Comparison of ENCODE assay signal across 26 cellular contexts in genomic region chr3:174341014-174341413, GRCh38.
"Had no signal": no experiment of that assay in that cellular context is flagged by ENCODE, and none has a peak within 500 bp of the region (broad histone marks: within the 10 kb centered on the region; RNA-seq: fewer than 3 reads in every experiment).

No MANE protein-coding gene starts in this region.

- H3K27ac ChIP-seq: ascending aorta, breast epithelium, cardiac muscle cell, colonic mucosa, epithelial cell of prostate, esophagus squamous epithelium had no signal

- ATAC-seq: activated CD4-positive, alpha-beta T cell treated with anti-CD3 and anti-CD28 coated beads for 36 hours; activated CD8-positive, alpha-beta memory T cell treated with anti-CD3 and anti-CD28 coated beads, Interleukin-2, amount 10 ng/mL, durations not matched to agents 7 days and 5 days; activated CD8-positive, alpha-beta T cell treated with anti-CD3 and anti-CD28 coated beads, Interleukin-2, amount 10 ng/mL, durations not matched to agents 7 days and 5 days; T-helper 17 cell had no signal

- H3K4me1 ChIP-seq: ascending aorta, breast epithelium, colonic mucosa, esophagus squamous epithelium had no signal

- H3K36me3 ChIP-seq: ascending aorta, breast epithelium, cardiac muscle cell, colonic mucosa, esophagus squamous epithelium had no signal

- H3K27me3 ChIP-seq: ascending aorta, breast epithelium, cardiac muscle cell, colonic mucosa, esophagus squamous epithelium had no signal

- H3K4me3 ChIP-seq: ascending aorta, breast epithelium, cardiac muscle cell, colonic mucosa, esophagus squamous epithelium had no signal

- H3K9me3 ChIP-seq: ascending aorta, breast epithelium, colonic mucosa, esophagus squamous epithelium had no signal

- DNase-seq: activated CD4-positive, alpha-beta memory T cell treated with anti-CD3 and anti-CD28 coated beads for 36 hours; activated CD4-positive, alpha-beta T cell treated with anti-CD3 and anti-CD28 coated beads for 36 hours; activated CD4-positive, alpha-beta T cell treated with anti-CD3 and anti-CD28 coated beads, Interleukin-2, amount 10 ng/mL, durations not matched to agents 24 days and 14 days; activated CD4-positive, CD25-positive, alpha-beta regulatory T cell; activated CD4-positive, CD25-positive, alpha-beta regulatory T cell treated with anti-CD3 and anti-CD28 coated beads, Interleukin-2, amount 50 U/mL, for 72 hours; activated CD8-positive, alpha-beta memory T cell treated with anti-CD3 and anti-CD28 coated beads, Interleukin-2, amount 10 ng/mL, durations not matched to agents 7 days and 5 days; activated CD8-positive, alpha-beta memory T cell treated with anti-CD3 and anti-CD28 coated beads, Interleukin-2, amount 50 U/mL, for 4 hours; activated CD8-positive, alpha-beta T cell treated with anti-CD3 and anti-CD28 coated beads, Interleukin-2, amount 10 ng/mL, durations not matched to agents 7 days and 5 days; activated effector memory CD4-positive, alpha-beta T cell treated with anti-CD3 and anti-CD28 coated beads, Interleukin-2, amount 50 U/mL, for 16 hours; activated naive CD4-positive, alpha-beta T cell treated with anti-CD3 and anti-CD28 coated beads for 36 hours; activated naive CD8-positive, alpha-beta T cell treated with anti-CD3 and anti-CD28 coated beads, Interleukin-2, amount 10 ng/mL, durations not matched to agents 7 days and 5 days; activated T-cell treated with anti-CD3 and anti-CD28 coated beads, Interleukin-2, amount 50 U/mL, for 1 hour; activated T-cell treated with anti-CD3 and anti-CD28 coated beads, Interleukin-2, amount 50 U/mL, for 48 hours; central memory CD4-positive, alpha-beta T cell; cerebellar nuclear complex; colonic mucosa; effector CD8-positive, alpha-beta T cell; esophagus squamous epithelium; foreskin fibroblast; head of caudate nucleus; T-helper 17 cell; T1000 had no signal
